ENCODE assay signal across 8 cellular contexts in genomic region chr2:38376683-38377500, GRCh38. TPM values are rescaled to one million over a fixed set of nuclear protein-coding genes. Genes with fewer than 3 reads are reported as not detected.
DNase-seq lines count a peak whose midpoint lies in the region; ATAC-seq and TF ChIP-seq lines count a peak whose summit lies in the region.

Gene ATL2, minus strand, starts transcription at chr2:38377273. Its CDS starts 13 bp downstream, at chr2:38377260.

- peak within 1 kb of the TSS; percentile 91 for H3K4me3 ChIP-seq in GM23338

- peak; percentile 79 for ATAC-seq in GM23338
- peak; percentile 87 for ATAC-seq in activated T-helper 17 cell treated with anti-CD3 and anti-CD28 coated beads, Interleukin-2, amount 50 U/mL, for 72 hours (replicated peaks)
- peak; percentile 94 to 96 for ATAC-seq in natural killer cell treated with Interleukin-12 subunit alpha and Interleukin-12 subunit beta and Interleukin-15 and Interleukin-18, amount 100 ng/mL, for 72 hours
- ATAC-seq in stimulated activated naive CD8-positive, alpha-beta T cell treated with anti-CD3 and anti-CD28 coated beads, Interleukin-15, Interleukin-2, amounts not matched to agents 100 U/mL and 50 U/mL, for 24 hours: peak; percentile 90

- H3K27me3 Mint-ChIP-seq in GM23338 (ENCODE audit: insufficient read depth, low read depth, poor library complexity): peaks cover 9% of the 10 kb centered on the region
- no peaks in the 10 kb centered on the region for H3K27me3 Mint-ChIP-seq in activated T-helper 17 cell treated with anti-CD3 and anti-CD28 coated beads, Interleukin-2, amount 50 U/mL, for 72 hours
- peaks cover 0 to 10% of the 10 kb centered on the region in 2 donors for H3K27me3 Mint-ChIP-seq in natural killer cell treated with Interleukin-12 subunit alpha and Interleukin-12 subunit beta and Interleukin-15 and Interleukin-18, amount 100 ng/mL, for 72 hours

- no peaks in the 10 kb centered on the region for H3K36me3 ChIP-seq in GM23338 (ENCODE audit: insufficient read depth)

- no peaks in the 10 kb centered on the region; the same call in 2 of the 3 replicates for H3K36me3 Mint-ChIP-seq in GM23338 (ENCODE audit: low read depth)
- H3K36me3 Mint-ChIP-seq in activated T-helper 17 cell treated with anti-CD3 and anti-CD28 coated beads, Interleukin-2, amount 50 U/mL, for 72 hours (ENCODE audit: low read depth): peaks cover 30% of the 10 kb centered on the region
- no peaks in the 10 kb centered on the region for H3K36me3 Mint-ChIP-seq in natural killer cell treated with Interleukin-12 subunit alpha and Interleukin-12 subunit beta and Interleukin-15 and Interleukin-18, amount 100 ng/mL, for 72 hours

- H3K4me3 Mint-ChIP-seq in GM23338: peak within 1 kb of the TSS; percentile 90
- peak within 1 kb of the TSS; percentile 91 for H3K4me3 Mint-ChIP-seq in activated T-helper 17 cell treated with anti-CD3 and anti-CD28 coated beads, Interleukin-2, amount 50 U/mL, for 72 hours
- peak within 1 kb of the TSS; percentile 89 for H3K4me3 Mint-ChIP-seq in natural killer cell treated with Interleukin-12 subunit alpha and Interleukin-12 subunit beta and Interleukin-15 and Interleukin-18, amount 100 ng/mL, for 72 hours

- TF ChIP-seq CTCF in GM23338 (conservative IDR thresholded peaks at IDR 0.05; ENCODE audit: low read depth in 2 of 2) (peak; percentile 18 to 65; a peak in 2 of 4 replicates), LNCAP (IDR thresholded peaks at IDR 0.05) (peak; percentile 44)

- DNase-seq in EH (ENCODE audit: low read depth) (peak; percentile 96), GM23338 (ENCODE audit: low spot score) (peak; percentile 99), RPMI8226 (peak; percentile 95), fibroblast of peridontal ligament (ENCODE audit: extremely low read depth) (peak; percentile 92)
- DNase-seq in natural killer cell treated with Interleukin-12 subunit alpha and Interleukin-12 subunit beta and Interleukin-15 and Interleukin-18, amount 100 ng/mL, for 72 hours (ENCODE audit: low spot score): peak; percentile 94
- peak; percentile 92 for DNase-seq in stimulated activated naive CD8-positive, alpha-beta T cell treated with anti-CD3 and anti-CD28 coated beads, Interleukin-15, Interleukin-2, amounts not matched to agents 100 U/mL and 50 U/mL, for 24 hours

- H4K20me1 ChIP-seq in GM23338 (replicated peaks; ENCODE audit: insufficient read depth): peaks cover 28% of the 10 kb centered on the region

- H2AFZ ChIP-seq in GM23338: peak within 1 kb of the TSS; percentile 2

- H3F3A ChIP-seq in GM23338 (replicated peaks; ENCODE audit: low read depth): no peaks in the 10 kb centered on the region

- peak within 1 kb of the TSS; percentile 88 for H3K27ac ChIP-seq in GM23338 (ENCODE audit: low read depth)

- peaks cover 41% of the 10 kb centered on the region for H3K4me1 Mint-ChIP-seq in GM23338
- H3K4me1 Mint-ChIP-seq in activated T-helper 17 cell treated with anti-CD3 and anti-CD28 coated beads, Interleukin-2, amount 50 U/mL, for 72 hours: peaks cover 39% of the 10 kb centered on the region
- H3K4me1 Mint-ChIP-seq in natural killer cell treated with Interleukin-12 subunit alpha and Interleukin-12 subunit beta and Interleukin-15 and Interleukin-18, amount 100 ng/mL, for 72 hours (ENCODE audit: low read depth in 2 of 2): peaks cover 19 to 29% of the 10 kb centered on the region in 2 donors

- peaks cover 30% of the 10 kb centered on the region for H3K4me1 ChIP-seq in GM23338 (ENCODE audit: insufficient read depth)

- H3K4me2 ChIP-seq in GM23338: peak within 1 kb of the TSS; percentile 83

- peak within 1 kb of the TSS; percentile 90 for H3K27ac Mint-ChIP-seq in GM23338
- H3K27ac Mint-ChIP-seq in activated T-helper 17 cell treated with anti-CD3 and anti-CD28 coated beads, Interleukin-2, amount 50 U/mL, for 72 hours: peak within 1 kb of the TSS; percentile 91
- H3K27ac Mint-ChIP-seq in natural killer cell treated with Interleukin-12 subunit alpha and Interleukin-12 subunit beta and Interleukin-15 and Interleukin-18, amount 100 ng/mL, for 72 hours: peak within 1 kb of the TSS; percentile 79 to 86

- H3K9me2 ChIP-seq in GM23338 (ENCODE audit: insufficient read depth): no peaks in the 10 kb centered on the region

- peaks cover 46% of the 10 kb centered on the region for H3K79me2 ChIP-seq in GM23338 (replicated peaks; ENCODE audit: insufficient read depth)

- no peaks in the 10 kb centered on the region for H3K27me3 ChIP-seq in GM23338 (ENCODE audit: insufficient read depth)

- no peaks in the 10 kb centered on the region for H3K9me3 Mint-ChIP-seq in GM23338
- H3K9me3 Mint-ChIP-seq in activated T-helper 17 cell treated with anti-CD3 and anti-CD28 coated beads, Interleukin-2, amount 50 U/mL, for 72 hours: no peaks in the 10 kb centered on the region
- no peaks in the 10 kb centered on the region for H3K9me3 Mint-ChIP-seq in natural killer cell treated with Interleukin-12 subunit alpha and Interleukin-12 subunit beta and Interleukin-15 and Interleukin-18, amount 100 ng/mL, for 72 hours

TF ChIP-seq in GM23338, 12 proteins besides CTCF, POLR2A, EP300 and RAD21:
- TF ChIP-seq NANOG (IDR thresholded peaks at IDR 0.05; ENCODE audit: borderline replicate concordance) (no peak), EZH2 (IDR thresholded peaks at IDR 0.05; ENCODE audit: low read depth, unreplicated experiment) (no peak), ETS1 (IDR thresholded peaks at IDR 0.05) (no peak), REST (IDR thresholded peaks at IDR 0.05; ENCODE audit: unreplicated experiment) (no peak), ZNF114 (CRISPR knock-in tag; IDR thresholded peaks at IDR 0.05) (no peak), CREB1 (CRISPR knock-in tag; IDR thresholded peaks at IDR 0.05; ENCODE audit: low read depth) (peak; percentile 95), ZNF331 (CRISPR knock-in tag; IDR thresholded peaks at IDR 0.05; ENCODE audit: low read depth) (no peak), EZH2phosphoT487 (IDR thresholded peaks at IDR 0.05; ENCODE audit: unreplicated experiment) (no peak), POLR2AphosphoS5 (IDR thresholded peaks at IDR 0.05; ENCODE audit: low read depth) (peak; percentile 81), STAT1 (IDR thresholded peaks at IDR 0.05; ENCODE audit: unreplicated experiment) (no peak)

RNA-seq across cellular contexts. Expression of gene ATL2, which starts in this region (rescaled TPM):
- 121 and 140 TPM in 2 replicates for total RNA-seq in GM23338 (2014; rRNA removed; shearing (Covaris generic))
- polyA plus RNA-seq in GM23338 (2016; fragmentation: Nextera tagmentation; extraction: Ambion mirVana): 25.7 and 30.2 TPM in 2 replicates
- total RNA-seq in activated T-helper 17 cell treated with anti-CD3 and anti-CD28 coated beads, Interleukin-2, amount 50 U/mL, for 72 hours: 10 to 100 TPM; 30.9 to 52.8 TPM
- total RNA-seq in natural killer cell treated with Interleukin-12 subunit alpha and Interleukin-12 subunit beta and Interleukin-15 and Interleukin-18, amount 100 ng/mL, for 72 hours: 10 to 100 TPM; 53.1 to 69.8 TPM

Comparison
In these comparisons a context has a peak if more than half of its experiments do, and no peak if none do; other contexts are left out.
1. Peak in every context shown above with its lines: DNase-seq, ATAC-seq, H3K4me3 ChIP-seq and H3K27ac ChIP-seq.